ENCODE assay signal across 7 cellular contexts in genomic region chr4:680565-680930, GRCh38. TPM values are rescaled to one million over a fixed set of nuclear protein-coding genes. Genes with fewer than 3 reads are reported as not detected.
A peak's percentile ranks its signal among the peaks of the same experiment; 100 is the strongest.
DNase-seq lines count a peak whose midpoint lies in the region; ATAC-seq and TF ChIP-seq lines count a peak whose summit lies in the region.

No MANE protein-coding gene starts in this region.

- CTCF ChIA-PET in activated CD4-positive, alpha-beta memory T cell treated with anti-CD3 and anti-CD28 coated beads, Interleukin-2, amount 10 ng/mL, durations not matched to agents 7 days and 5 days (lab: Charles Lee), result no interaction called here

- no peaks in the 10 kb centered on the region for H3K27me3 ChIP-seq in hepatocyte

- no peak overlapping the region for H3K27ac Mint-ChIP-seq in activated CD4-positive, alpha-beta memory T cell treated with anti-CD3 and anti-CD28 coated beads, Interleukin-2, amount 10 ng/mL, durations not matched to agents 7 days and 5 days
- peak overlapping the region; percentile 42 to 46 for H3K27ac Mint-ChIP-seq in stimulated activated naive CD8-positive, alpha-beta T cell treated with anti-CD3 and anti-CD28 coated beads, Interleukin-15, amount 100 ng/mL, for 72 hours

- TF ChIP-seq CTCF in hepatocyte (IDR thresholded peaks at IDR 0.05; ENCODE audit: poor library complexity), result no peak

- peaks cover 3% of the 10 kb centered on the region for H3K79me2 ChIP-seq in hepatocyte

- DNase-seq in activated CD4-positive, alpha-beta memory T cell treated with anti-CD3 and anti-CD28 coated beads, Interleukin-2, amount 10 ng/mL, durations not matched to agents 7 days and 5 days, result no peak
- no peak for DNase-seq in hepatocyte (ENCODE audit: low spot score)
- peak in 1 of 2 donors; percentile 40 for DNase-seq in stimulated activated naive CD8-positive, alpha-beta T cell treated with anti-CD3 and anti-CD28 coated beads, Interleukin-15, amount 100 ng/mL, for 72 hours
- DNase-seq in SHP77 (lab: John Stamatoyannopoulos, UW), result no peak
- no peak for DNase-seq in G401 (ENCODE audit: low spot score)
- DNase-seq in islet precursor cell, result no peak

- no peaks in the 10 kb centered on the region for H3K36me3 Mint-ChIP-seq in activated CD4-positive, alpha-beta memory T cell treated with anti-CD3 and anti-CD28 coated beads, Interleukin-2, amount 10 ng/mL, durations not matched to agents 7 days and 5 days (ENCODE audit: low read depth)

- H3K36me3 ChIP-seq in hepatocyte (replicated peaks; ENCODE audit: insufficient read depth, low read depth), result no peaks in the 10 kb centered on the region

- POLR2A ChIA-PET in activated CD4-positive, alpha-beta memory T cell treated with anti-CD3 and anti-CD28 coated beads, Interleukin-2, amount 10 ng/mL, durations not matched to agents 7 days and 5 days (lab: Charles Lee), result interaction anchor here (0.6 to 1.0 kb wide), 2 partner anchors 16 to 207 kb away, joined by 3 to 5 read pairs; no protein-coding TSS in a partner anchor

- H2AFZ ChIP-seq in hepatocyte, result peak overlapping the region; percentile 81

- H3K4me1 Mint-ChIP-seq in activated CD4-positive, alpha-beta memory T cell treated with anti-CD3 and anti-CD28 coated beads, Interleukin-2, amount 10 ng/mL, durations not matched to agents 7 days and 5 days, result peaks cover 8% of the 10 kb centered on the region
- peaks cover 49% of the 10 kb centered on the region for H3K4me1 Mint-ChIP-seq in stimulated activated naive CD8-positive, alpha-beta T cell treated with anti-CD3 and anti-CD28 coated beads, Interleukin-15, amount 100 ng/mL, for 72 hours

- no peak overlapping the region for H3K4me3 ChIP-seq in hepatocyte

- H3K27ac ChIP-seq in hepatocyte, result no peak overlapping the region

- H3K4me1 ChIP-seq in hepatocyte (ENCODE audit: insufficient read depth), result peaks cover 14% of the 10 kb centered on the region

- no peaks in the 10 kb centered on the region for H3K27me3 Mint-ChIP-seq in activated CD4-positive, alpha-beta memory T cell treated with anti-CD3 and anti-CD28 coated beads, Interleukin-2, amount 10 ng/mL, durations not matched to agents 7 days and 5 days
- peaks cover 15% of the 10 kb centered on the region for H3K27me3 Mint-ChIP-seq in stimulated activated naive CD8-positive, alpha-beta T cell treated with anti-CD3 and anti-CD28 coated beads, Interleukin-15, amount 100 ng/mL, for 72 hours

- H3K4me2 ChIP-seq in hepatocyte, result peak overlapping the region; percentile 100

- no peaks in the 10 kb centered on the region for H4K20me1 ChIP-seq in hepatocyte (ENCODE audit: insufficient read depth, poor library complexity, severe bottlenecking)

- in situ Hi-C loops in G401 (cut with HindIII; ENCODE audit: low sequenced_read_pairs), result no loop called here

- no peaks in the 10 kb centered on the region for H3K9me3 Mint-ChIP-seq in activated CD4-positive, alpha-beta memory T cell treated with anti-CD3 and anti-CD28 coated beads, Interleukin-2, amount 10 ng/mL, durations not matched to agents 7 days and 5 days
- no peaks in the 10 kb centered on the region for H3K9me3 Mint-ChIP-seq in stimulated activated naive CD8-positive, alpha-beta T cell treated with anti-CD3 and anti-CD28 coated beads, Interleukin-15, amount 100 ng/mL, for 72 hours

- H3K4me3 Mint-ChIP-seq in activated CD4-positive, alpha-beta memory T cell treated with anti-CD3 and anti-CD28 coated beads, Interleukin-2, amount 10 ng/mL, durations not matched to agents 7 days and 5 days, result peak overlapping the region; percentile 53
- H3K4me3 Mint-ChIP-seq in stimulated activated naive CD8-positive, alpha-beta T cell treated with anti-CD3 and anti-CD28 coated beads, Interleukin-15, amount 100 ng/mL, for 72 hours, result peak overlapping the region; percentile 67 to 76

- ATAC-seq in GM19035 (IDR thresholded peaks at IDR 0.05; ENCODE audit: unreplicated experiment), result peak; percentile 31
- ATAC-seq in stimulated activated naive CD8-positive, alpha-beta T cell treated with anti-CD3 and anti-CD28 coated beads, Interleukin-15, amount 100 ng/mL, for 72 hours, result peak; percentile 31

- H3K9me3 ChIP-seq in hepatocyte (ENCODE audit: low read depth), result no peaks in the 10 kb centered on the region

- H3K9me2 ChIP-seq in hepatocyte (replicated peaks; ENCODE audit: insufficient read depth), result no peaks in the 10 kb centered on the region

- WGBS in hepatocyte (ENCODE audit: low lambda C conversion rate, missing lambda C conversion rate), result 45% methylated on average over 15 of the region's 15 CpGs

RNA-seq across cellular contexts. Expression of gene MYL5, which starts 6.2 kb away (rescaled TPM):
- total RNA-seq in activated CD4-positive, alpha-beta memory T cell treated with anti-CD3 and anti-CD28 coated beads, Interleukin-2, amount 10 ng/mL, durations not matched to agents 7 days and 5 days, result 10 to 100 TPM; 14.0 to 16.2 TPM
- 8.9 and 12.6 TPM in 2 replicates for total RNA-seq in hepatocyte
- polyA plus RNA-seq in hepatocyte, result 25.1 and 33.7 TPM in 2 replicates
- 4.5 and 7.4 TPM in 2 replicates for total RNA-seq in G401 (2014; rRNA removed; shearing (Covaris generic))

RNA-seq across cellular contexts. Expression of gene ATP5ME, which starts 6.5 kb away (rescaled TPM):
- total RNA-seq in activated CD4-positive, alpha-beta memory T cell treated with anti-CD3 and anti-CD28 coated beads, Interleukin-2, amount 10 ng/mL, durations not matched to agents 7 days and 5 days, result 100 to 1,000 TPM; 205 TPM
- total RNA-seq in hepatocyte, result 83.8 and 143 TPM in 2 replicates
- polyA plus RNA-seq in hepatocyte, result 641 and 669 TPM in 2 replicates
- 245 and 376 TPM in 2 replicates for total RNA-seq in G401 (2014; rRNA removed; shearing (Covaris generic))

RNA-seq across cellular contexts. Expression of gene SLC49A3, which starts 8.4 kb away (rescaled TPM):
- under 1 TPM in 1 of 2 experiments, not detected in 1; 0.40 TPM for total RNA-seq in activated CD4-positive, alpha-beta memory T cell treated with anti-CD3 and anti-CD28 coated beads, Interleukin-2, amount 10 ng/mL, durations not matched to agents 7 days and 5 days
- 8.5 and 12.2 TPM in 2 replicates for total RNA-seq in hepatocyte
- 12.8 and 19.8 TPM in 2 replicates for polyA plus RNA-seq in hepatocyte
- total RNA-seq in G401 (2014; rRNA removed; shearing (Covaris generic)), result not detected in 2 replicates

RNA-seq across cellular contexts. Expression of gene PCGF3, which starts 25.1 kb away (rescaled TPM):
- 10 to 100 TPM; 51.5 to 52.1 TPM for total RNA-seq in activated CD4-positive, alpha-beta memory T cell treated with anti-CD3 and anti-CD28 coated beads, Interleukin-2, amount 10 ng/mL, durations not matched to agents 7 days and 5 days
- 43.5 and 43.9 TPM in 2 replicates for total RNA-seq in hepatocyte
- polyA plus RNA-seq in hepatocyte, result 21.5 and 21.8 TPM in 2 replicates
- total RNA-seq in G401 (2014; rRNA removed; shearing (Covaris generic)), result 27.1 and 34.1 TPM in 2 replicates

RNA-seq across cellular contexts. Expression of gene PDE6B, which starts 55.2 kb away (rescaled TPM):
- total RNA-seq in activated CD4-positive, alpha-beta memory T cell treated with anti-CD3 and anti-CD28 coated beads, Interleukin-2, amount 10 ng/mL, durations not matched to agents 7 days and 5 days, result 10 to 100 TPM; 13.3 to 16.4 TPM
- total RNA-seq in hepatocyte, result 17.3 and 29.5 TPM in 2 replicates
- 24.1 and 26.1 TPM in 2 replicates for polyA plus RNA-seq in hepatocyte
- total RNA-seq in G401 (2014; rRNA removed; shearing (Covaris generic)), result 1.0 TPM in 1 of 2 replicates, not detected in the other
